Comparison of ENCODE assay signal across 9 cellular contexts in genomic region chr2:168136392-168136977, GRCh38.
A peak's percentile ranks its signal among the peaks of the same experiment; 100 is the strongest.
DNase-seq lines count a peak whose midpoint lies in the region; ATAC-seq and TF ChIP-seq lines count a peak whose summit lies in the region.
"Had no signal": no experiment of that assay in that cellular context is flagged by ENCODE, and none has a peak within 500 bp of the region (broad histone marks: within the 10 kb centered on the region; RNA-seq: fewer than 3 reads in every experiment).

No MANE protein-coding gene starts in this region.

- H3K4me3 Mint-ChIP-seq in activated B cell treated with CpG ODN at 0.5 μM for 24 hours, result no peak overlapping the region

- intact Hi-C loops in activated B cell treated with CpG ODN at 0.5 μM for 24 hours (cut with micrococcal nuclease) (loop anchor here (1.0 to 2.0 kb wide), 7 partner anchors 76 to 784 kb away; partner anchors contain the start of gene STK39), lower leg skin (cut with DNase I; ENCODE audit: low total_unique reads) (no loop called here)

- H3K9me3 Mint-ChIP-seq in activated B cell treated with CpG ODN at 0.5 μM for 24 hours, result no peaks in the 10 kb centered on the region

- peaks cover 24% of the 10 kb centered on the region for H3K4me1 Mint-ChIP-seq in activated B cell treated with CpG ODN at 0.5 μM for 24 hours

- CTCF ChIA-PET in activated B cell treated with CpG ODN at 0.5 μM for 24 hours (lab: Charles Lee), result interaction anchor here (1.0 kb wide), 1 partner anchor 111 kb away, joined by 5 read pairs; the partner anchor contains the start of gene STK39

- H3K4me3 ChIP-seq in lower leg skin (ENCODE audit: low read depth, poor library complexity, severe bottlenecking), result no peak overlapping the region

- WGBS in lower leg skin, 2 donors, result 16 to 25% methylated on average over 2 of the region's 2 CpGs

- no peaks in the 10 kb centered on the region for H3K27me3 Mint-ChIP-seq in activated B cell treated with CpG ODN at 0.5 μM for 24 hours

- POLR2A ChIA-PET in activated B cell treated with CpG ODN at 0.5 μM for 24 hours (lab: Charles Lee), result no interaction called here

- peak; percentile 52 for ATAC-seq in GM19043 (IDR thresholded peaks at IDR 0.05; ENCODE audit: low read depth, unreplicated experiment)
- peak; percentile 57 for ATAC-seq in activated B cell treated with CpG ODN at 0.5 μM for 24 hours (ENCODE audit: low read depth)
- ATAC-seq in HG03108 (IDR thresholded peaks at IDR 0.05; ENCODE audit: unreplicated experiment), result no peak

- no peak for TF ChIP-seq POLR2A in lower leg skin (IDR thresholded peaks at IDR 0.05)

- peaks cover 31% of the 10 kb centered on the region for H3K36me3 Mint-ChIP-seq in activated B cell treated with CpG ODN at 0.5 μM for 24 hours (ENCODE audit: low read depth)

- DNase-seq in CMK (ENCODE audit: low read depth) (peak; percentile 12), activated B cell treated with CpG ODN at 0.5 μM for 24 hours (no peak), iris pigment epithelial cell (ENCODE audit: low read depth) (peak; percentile 63), activated gamma-delta T cell (lab: John Stamatoyannopoulos, UW) (no peak), lower leg skin (ENCODE audit: low spot score in 2 of 2) (no peak)
- DNase-seq: right cardiac atrium had no signal

- TF ChIP-seq CTCF in LNCAP (IDR thresholded peaks at IDR 0.05), result peak; percentile 52
- peak; percentile 26 for TF ChIP-seq CTCF in activated B cell treated with CpG ODN at 0.5 μM for 24 hours (IDR thresholded peaks at IDR 0.05)
- no peak for TF ChIP-seq CTCF in lower leg skin (IDR thresholded peaks at IDR 0.05)

- no peak overlapping the region for H3K27ac Mint-ChIP-seq in activated B cell treated with CpG ODN at 0.5 μM for 24 hours

Comparison
In these comparisons a context has a peak if more than half of its experiments do, and no peak if none do; other contexts are left out.
1. DNase-seq: peak in CMK (single experiment) and iris pigment epithelial cell (single experiment); none in activated B cell treated with CpG ODN at 0.5 μM for 24 hours (single experiment), activated gamma-delta T cell (single experiment) and lower leg skin (0 of 2).
2. CTCF ChIP-seq: peak in LNCAP (single experiment) and activated B cell treated with CpG ODN at 0.5 μM for 24 hours (single experiment); none in lower leg skin (0 of 3).